In genomic region chr6:46130665-46131064, GRCh38 we compare ENCODE assay signal across 10 cellular contexts. TPM values are rescaled to one million over a fixed set of nuclear protein-coding genes. Genes with fewer than 3 reads are reported as not detected.
DNase-seq lines count a peak whose midpoint lies in the region; FAIRE-seq and TF ChIP-seq lines count a peak whose summit lies in the region.
"Had no signal": no experiment of that assay in that cellular context is flagged by ENCODE, and none has a peak within 500 bp of the region (broad histone marks: within the 10 kb centered on the region; RNA-seq: fewer than 3 reads in every experiment).

No MANE protein-coding gene starts in this region.

- peak overlapping the region; percentile 96 for H3K4me3 ChIP-seq in GM12865 (ENCODE audit: low read depth, low read length)
- peak overlapping the region in 2 of 3 experiments; percentile 75 to 92 for H3K4me3 ChIP-seq in endothelial cell of umbilical vein (replicated peaks in 1 of 3; ENCODE audit: insufficient read depth in 1 of 3, low read depth in 1 of 3, low read length in 3 of 3)
- H3K4me3 ChIP-seq in retinal pigment epithelial cell (ENCODE audit: low read length) = peak overlapping the region; percentile 65

- TSS peak; percentile 9 for BruUV-seq in endothelial cell of umbilical vein (replicated peaks; lab: Mats Ljungman, UMichigan)

- FAIRE-seq in endothelial cell of umbilical vein (lab: Jason Lieb, UNC) = no peak

- dilution Hi-C loops in endothelial cell of umbilical vein (cut with MboI; ENCODE audit: extremely low pct_ligation_motif_present, low sequenced_read_pairs) = no loop called here

- peaks cover 12% of the 10 kb centered on the region for H3K4me1 ChIP-seq in endothelial cell of umbilical vein (ENCODE audit: control insufficient read depth, extremely low read depth, insufficient read depth, low read length)

- POLR2A ChIA-PET in endothelial cell of umbilical vein (lab: Charles Lee) = no interaction called here

- H3K9me3 ChIP-seq in endothelial cell of umbilical vein (replicated peaks; ENCODE audit: control insufficient read depth, insufficient read depth, low read length) = no peaks in the 10 kb centered on the region

- H3K36me3 ChIP-seq in endothelial cell of umbilical vein (ENCODE audit: control insufficient read depth in 2 of 2, extremely low read depth in 1 of 2, insufficient read depth in 2 of 2, low read length in 2 of 2) = no peaks in the 10 kb centered on the region

- H3K79me2 ChIP-seq in endothelial cell of umbilical vein (ENCODE audit: control insufficient read depth, insufficient read depth, low read length) = no peaks in the 10 kb centered on the region

- DNase-seq in GM12865 (ENCODE audit: low read depth) (peak; percentile 20), NOMO-1 (lab: John Stamatoyannopoulos, UW; ENCODE audit: unreplicated experiment in 2 of 2) (peak; percentile 58 to 82), endothelial cell of umbilical vein (ENCODE audit: low read depth, low spot score) (peak; percentile 4), retinal pigment epithelial cell (ENCODE audit: low read depth) (no peak), HCEC 1CT (no peak), HuH-7 (ENCODE audit: low spot score) (no peak), SHP77 (lab: John Stamatoyannopoulos, UW) (no peak)
- no peak for DNase-seq in activated CD4-positive, alpha-beta T cell treated with anti-CD3 and anti-CD28 coated beads for 48 hours

- H4K20me1 ChIP-seq in endothelial cell of umbilical vein (replicated peaks; ENCODE audit: control insufficient read depth, extremely low read depth, insufficient read depth, low read length) = no peaks in the 10 kb centered on the region

- H3K4me2 ChIP-seq in endothelial cell of umbilical vein (ENCODE audit: insufficient read depth, low read length) = peak overlapping the region; percentile 86

- no peak for TF ChIP-seq CTCF in GM12865 (IDR thresholded peaks at IDR 0.05; ENCODE audit: insufficient read depth, low read depth, low read length, missing control alignments)
- no peak for TF ChIP-seq CTCF in endothelial cell of umbilical vein (IDR thresholded peaks at IDR 0.05; ENCODE audit: extremely low read depth in 1 of 2, insufficient read depth in 1 of 2, low read depth in 1 of 2, low read length in 2 of 2)
- TF ChIP-seq CTCF in retinal pigment epithelial cell (conservative IDR thresholded peaks at IDR 0.05; ENCODE audit: low read depth, low read length) = no peak

- H2AFZ ChIP-seq in endothelial cell of umbilical vein (ENCODE audit: low read depth, low read length) = peak overlapping the region; percentile 93

- peaks cover 3% of the 10 kb centered on the region for H3K9me1 ChIP-seq in endothelial cell of umbilical vein (replicated peaks; ENCODE audit: control insufficient read depth, extremely low read depth, insufficient read depth, low read length)

- CTCF ChIA-PET in endothelial cell of umbilical vein (lab: Charles Lee) = interaction anchor here (1.4 to 1.5 kb wide), 2 partner anchors 8 to 40 kb away, joined by 5 read pairs; no protein-coding TSS in a partner anchor

- no peak overlapping the region for H3K9ac ChIP-seq in endothelial cell of umbilical vein (replicated peaks; ENCODE audit: extremely low read depth, insufficient read depth, low read length)

- intact Hi-C loops in endothelial cell of umbilical vein (cut with micrococcal nuclease) = no loop called here

- H3K27me3 ChIP-seq in endothelial cell of umbilical vein (ENCODE audit: control insufficient read depth in 2 of 2, insufficient read depth in 2 of 2, low read length in 2 of 2) = peaks cover 10 to 19% of the 10 kb centered on the region in 2 experiments

- TF ChIP-seq POLR2A in endothelial cell of umbilical vein (IDR thresholded peaks at IDR 0.05; ENCODE audit: low read depth, low read length) = no peak

- no peak overlapping the region for H3K27ac ChIP-seq in endothelial cell of umbilical vein (ENCODE audit: insufficient read depth, low read depth, low read length)

TF ChIP-seq in endothelial cell of umbilical vein, 7 proteins besides CTCF, POLR2A, EP300 and RAD21:
- TF ChIP-seq MYC (IDR thresholded peaks at IDR 0.05; ENCODE audit: low read depth, low read length) = no peak
- TF ChIP-seq FOS (IDR thresholded peaks at IDR 0.05; ENCODE audit: borderline replicate concordance, insufficient read depth, low read length) = no peak
- TF ChIP-seq, protein P1, sequence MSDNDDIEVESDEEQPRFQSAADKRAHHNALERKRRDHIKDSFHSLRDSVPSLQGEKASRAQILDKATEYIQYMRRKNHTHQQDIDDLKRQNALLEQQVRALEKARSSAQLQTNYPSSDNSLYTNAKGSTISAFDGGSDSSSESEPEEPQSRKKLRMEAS (IDR thresholded peaks at IDR 0.05; ENCODE audit: insufficient read depth, insufficient read length) = no peak
- no peak for TF ChIP-seq EZH2 (IDR thresholded peaks at IDR 0.05; ENCODE audit: borderline replicate concordance, low read depth, low read length, severe bottlenecking)
- no peak for TF ChIP-seq GATA2 (IDR thresholded peaks at IDR 0.05; ENCODE audit: insufficient read depth, insufficient read length, low read depth, low read length)
- no peak for TF ChIP-seq POLR2AphosphoS5 (IDR thresholded peaks at IDR 0.05; ENCODE audit: insufficient read depth, low read depth, low read length)
- TF ChIP-seq JUN (IDR thresholded peaks at IDR 0.05; ENCODE audit: borderline replicate concordance, insufficient read depth, insufficient read length, low read depth) = no peak

RNA-seq across cellular contexts. Expression of gene ENPP4, which starts 0.9 kb away (rescaled TPM):
- 3.9 and 4.5 TPM in 2 replicates for total RNA-seq in endothelial cell of umbilical vein
- polyA plus RNA-seq in endothelial cell of umbilical vein = 1.4 and 1.5 TPM in 2 replicates
- 1.1 and 1.3 TPM in 2 replicates for polyA plus RNA-seq in endothelial cell of umbilical vein (2011; cell fraction: cytosol; rRNA removed)
- 1.5 and 1.8 TPM in 2 replicates for polyA plus RNA-seq in endothelial cell of umbilical vein (2011; cell fraction: nucleus; rRNA removed)
- polyA plus RNA-seq in endothelial cell of umbilical vein (2012) = 0.50 and 1.0 TPM in 2 replicates
- polyA minus RNA-seq in endothelial cell of umbilical vein = 3.1 and 3.2 TPM in 2 replicates
- not detected for polyA minus RNA-seq in endothelial cell of umbilical vein (2011; cell fraction: cytosol; rRNA and poly(A)+ RNA removed)
- polyA minus RNA-seq in endothelial cell of umbilical vein (2011; cell fraction: nucleus; rRNA and poly(A)+ RNA removed) = 1.4 and 2.0 TPM in 2 replicates

RNA-seq across cellular contexts. Expression of gene ENPP5, which starts 40.1 kb away (rescaled TPM):
- total RNA-seq in endothelial cell of umbilical vein = not detected in 2 replicates
- polyA plus RNA-seq in endothelial cell of umbilical vein = not detected in 2 replicates
- not detected in 2 replicates for polyA plus RNA-seq in endothelial cell of umbilical vein (2011; cell fraction: cytosol; rRNA removed)
- polyA plus RNA-seq in endothelial cell of umbilical vein (2011; cell fraction: nucleus; rRNA removed) = not detected in 2 replicates
- not detected in 2 replicates for polyA plus RNA-seq in endothelial cell of umbilical vein (2012)
- not detected in 2 replicates for polyA minus RNA-seq in endothelial cell of umbilical vein
- not detected for polyA minus RNA-seq in endothelial cell of umbilical vein (2011; cell fraction: cytosol; rRNA and poly(A)+ RNA removed)
- not detected in 2 replicates for polyA minus RNA-seq in endothelial cell of umbilical vein (2011; cell fraction: nucleus; rRNA and poly(A)+ RNA removed)
- total RNA-seq: glomerular endothelial cell; T-helper 1 cell treated with Interleukin-12 subunit alpha and Interleukin-12 subunit beta and Interleukin-4 antibody, amounts not matched to agents 30 ng/mL and 1 ng/mL, for 36 hours had no signal

Comparison
In these comparisons a context has a peak if more than half of its experiments do, and no peak if none do; other contexts are left out.
1. DNase-seq: peak in GM12865 (single experiment), NOMO-1 (2 of 2) and endothelial cell of umbilical vein (single experiment); none in retinal pigment epithelial cell (single experiment), HCEC 1CT (single experiment), HuH-7 (single experiment), activated CD4-positive, alpha-beta T cell treated with anti-CD3 and anti-CD28 coated beads for 48 hours (single experiment) and SHP77 (0 of 2).
2. Peak in every context shown above with its lines, with median percentiles within 50 percentile points of each other: H3K4me3 ChIP-seq.